13 cellular contexts compared by ENCODE assay signal in the genomic region with DNA sequence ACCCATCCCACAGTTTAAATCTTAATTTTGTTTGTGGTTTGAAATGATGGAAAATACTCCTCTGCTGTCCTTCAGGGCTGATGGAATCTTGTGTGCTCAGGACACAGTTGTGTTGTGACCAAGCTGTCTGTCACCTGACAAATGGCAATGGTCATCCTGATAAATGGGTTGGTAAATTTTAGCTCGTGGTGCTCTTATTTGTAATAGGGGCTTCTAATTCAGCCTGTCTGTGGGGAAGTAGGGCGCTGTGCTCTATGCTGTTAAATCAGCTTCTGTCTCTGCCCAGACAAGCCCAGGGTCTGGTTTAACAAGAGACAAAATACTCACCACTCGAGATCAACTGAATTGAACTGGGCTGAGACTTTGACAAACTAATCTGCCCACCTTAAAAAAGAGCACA. TPM values are rescaled to one million over a fixed set of nuclear protein-coding genes. Genes with fewer than 3 reads are reported as not detected.
DNase-seq lines count a peak whose midpoint lies in the region; ATAC-seq and TF ChIP-seq lines count a peak whose summit lies in the region.
"Had no signal": no experiment of that assay in that cellular context is flagged by ENCODE, and none has a peak within 500 bp of the region (broad histone marks: within the 10 kb centered on the region; RNA-seq: fewer than 3 reads in every experiment).

No MANE protein-coding gene starts in this region.

- ATAC-seq in left ventricle myocardium superior, result peak; percentile 11

- H3K36me3 Mint-ChIP-seq in mesothelial cell of epicardium, result peaks cover 4% of the 10 kb centered on the region
- no peaks in the 10 kb centered on the region for H3K36me3 Mint-ChIP-seq in activated T-cell treated with anti-CD3 and anti-CD28 coated beads, Interleukin-2, amount 50 U/mL, for 24 hours (ENCODE audit: low read depth)

- H3K36me3 ChIP-seq in right atrium auricular region, result no peaks in the 10 kb centered on the region

- H3K27ac ChIP-seq in right atrium auricular region (no peak overlapping the region), caudate nucleus (ENCODE audit: low read depth, low read length) (peak overlapping the region; percentile 83)
- H3K27ac ChIP-seq: SK-N-MC had no signal

- no peak overlapping the region for H3K4me3 Mint-ChIP-seq in mesothelial cell of epicardium
- H3K4me3 Mint-ChIP-seq in activated T-cell treated with anti-CD3 and anti-CD28 coated beads, Interleukin-2, amount 50 U/mL, for 24 hours, result no peak overlapping the region

- no peak overlapping the region for H3K4me3 ChIP-seq in right atrium auricular region
- H3K4me3 ChIP-seq: SK-N-MC had no signal

- no peaks in the 10 kb centered on the region for H3K27me3 ChIP-seq in right atrium auricular region

- no peaks in the 10 kb centered on the region for H3K9me3 Mint-ChIP-seq in mesothelial cell of epicardium
- H3K9me3 Mint-ChIP-seq in activated T-cell treated with anti-CD3 and anti-CD28 coated beads, Interleukin-2, amount 50 U/mL, for 24 hours, result no peaks in the 10 kb centered on the region
- H3K9me3 Mint-ChIP-seq: activated T-helper 2 cell treated with anti-CD3 and anti-CD28 coated beads, Interferon-gamma antibody, Interleukin-2, Interleukin-4, amounts not matched to agents 10 μg/mL and 5 μg/mL and 100 μg/mL, durations not matched to agents 14 hours and 24 hours and 36 hours had no signal

- no peaks in the 10 kb centered on the region for H3K27me3 Mint-ChIP-seq in mesothelial cell of epicardium (ENCODE audit: low read depth)
- peaks cover 36% of the 10 kb centered on the region for H3K27me3 Mint-ChIP-seq in activated T-cell treated with anti-CD3 and anti-CD28 coated beads, Interleukin-2, amount 50 U/mL, for 24 hours

- no peaks in the 10 kb centered on the region for H3K9me3 ChIP-seq in right atrium auricular region

- DNase-seq in left ventricle myocardium superior, result no peak
- no peak for DNase-seq in right atrium auricular region (ENCODE audit: low spot score)
- peak in 10 of 61 donors; percentile 10 to 29 (median 16) for DNase-seq in caudate nucleus (lab: John Stamatoyannopoulos, UW)
- no peak for DNase-seq in mesothelial cell of epicardium (ENCODE audit: low spot score in 2 of 2, unreplicated experiment in 2 of 2)
- DNase-seq in activated effector memory CD4-positive, alpha-beta T cell treated with Interleukin-2 at 50 U/mL for 16 hours, result no peak
- DNase-seq in activated naive CD4-positive, alpha-beta T cell treated with Interleukin-2 at 50 U/mL for 16 hours, result no peak
- no peak for DNase-seq in activated T-cell treated with anti-CD3 and anti-CD28 coated beads, Interleukin-2, amount 50 U/mL, for 24 hours
- no peak for DNase-seq in NCI-H774 (lab: John Stamatoyannopoulos, UW)
- DNase-seq: activated CD4-positive, CD25-positive, alpha-beta regulatory T cell treated with anti-CD3 and anti-CD28 coated beads, Interleukin-2, amount 50 U/mL, for 72 hours; kidney; NCI-H510A treated with DMSO at 0.1 percent for 48 hours had no signal

- H3K27ac Mint-ChIP-seq in mesothelial cell of epicardium, result peak overlapping the region; percentile 87
- no peak overlapping the region for H3K27ac Mint-ChIP-seq in activated T-cell treated with anti-CD3 and anti-CD28 coated beads, Interleukin-2, amount 50 U/mL, for 24 hours

- H3K4me1 ChIP-seq in right atrium auricular region, result peaks cover 0 to 76% of the 10 kb centered on the region in 2 donors

- no peak for TF ChIP-seq CTCF in right atrium auricular region (IDR thresholded peaks at IDR 0.05)
- TF ChIP-seq CTCF in mesothelial cell of epicardium (IDR thresholded peaks at IDR 0.05; ENCODE audit: unreplicated experiment), result no peak

- peaks cover 59% of the 10 kb centered on the region for H3K4me1 Mint-ChIP-seq in mesothelial cell of epicardium
- peaks cover 25% of the 10 kb centered on the region for H3K4me1 Mint-ChIP-seq in activated T-cell treated with anti-CD3 and anti-CD28 coated beads, Interleukin-2, amount 50 U/mL, for 24 hours (ENCODE audit: low read depth)

- intact Hi-C loops in left ventricle myocardium superior (cut with micrococcal nuclease), result no loop called here

RNA-seq across cellular contexts. Expression of a gene that starts 4.5 kb away (rescaled TPM):
- 0.12 TPM for total RNA-seq in left ventricle myocardium superior
- not detected for total RNA-seq in right atrium auricular region
- 0.09 to 0.18 TPM (median 0.13 TPM) in 3 replicates for total RNA-seq in mesothelial cell of epicardium
